22 cellular contexts compared by ENCODE assay signal in the genomic region with DNA sequence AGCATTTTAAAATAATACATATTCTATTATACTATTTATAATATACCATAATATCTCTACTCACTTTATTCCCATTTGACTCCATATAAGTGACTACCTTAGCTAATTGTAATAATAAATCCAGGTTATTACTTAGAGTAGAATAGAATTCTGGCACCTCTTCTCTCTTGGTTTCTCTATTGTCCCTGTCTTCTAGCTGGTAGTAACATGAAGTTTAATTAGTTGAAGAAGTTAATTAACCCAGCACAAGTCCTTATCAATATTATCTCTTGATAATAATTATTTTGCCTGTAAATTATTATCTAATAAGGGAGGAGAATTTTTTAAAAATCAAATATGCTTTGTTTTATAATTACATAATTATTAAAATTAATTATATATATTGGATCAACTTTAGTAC.
DNase-seq lines count a peak whose midpoint lies in the region; ATAC-seq and FAIRE-seq lines count a peak whose summit lies in the region.
"Had no signal": no experiment of that assay in that cellular context is flagged by ENCODE, and none has a peak within 500 bp of the region (broad histone marks: within the 10 kb centered on the region; RNA-seq: fewer than 3 reads in every experiment).

No MANE protein-coding gene starts in this region.

- DNase-seq in frontal cortex (ENCODE audit: low spot score in 2 of 2) (no peak), cortex of kidney (lab: John Stamatoyannopoulos, UW) (no peak), head of caudate nucleus (no peak)
- DNase-seq: ACHN; BE2C; C1 segment of cervical spinal cord; CD4-positive, alpha-beta memory T cell; CD4-positive, CD25-positive, alpha-beta regulatory T cell; CD8-positive, alpha-beta memory T cell; COR-L47; DMS 273 treated with DMSO at 0.1 percent for 48 hours; DMS153; DMS53; DMS79; DND-41; EL; GDM1 had no signal

- ATAC-seq in GM19467 (IDR thresholded peaks at IDR 0.05; ENCODE audit: unreplicated experiment), result no peak

- intact Hi-C loops in head of caudate nucleus (cut with DNase I), result no loop called here

- FAIRE-seq in A204.1 (lab: Jason Lieb, UNC), result peak; percentile 46
- FAIRE-seq in TTC549 (lab: Jason Lieb, UNC), result peak; percentile 17
- FAIRE-seq in frontal cortex (lab: Jason Lieb, UNC), result peak; percentile 82
- FAIRE-seq: GM12891, GM19239 had no signal
